10 cellular contexts compared by ENCODE assay signal in genomic region chr20:54132612-54133433, GRCh38. TPM values are rescaled to one million over a fixed set of nuclear protein-coding genes. Genes with fewer than 3 reads are reported as not detected.
DNase-seq lines count a peak whose midpoint lies in the region; ATAC-seq and TF ChIP-seq lines count a peak whose summit lies in the region.
"Had no signal": no experiment of that assay in that cellular context is flagged by ENCODE, and none has a peak within 500 bp of the region (broad histone marks: within the 10 kb centered on the region; RNA-seq: fewer than 3 reads in every experiment).

No MANE protein-coding gene starts in this region.

- peaks cover 31% of the 10 kb centered on the region for H3K27me3 ChIP-seq in left ventricle myocardium inferior (ENCODE audit: low read depth)
- H3K27me3 ChIP-seq: tibial nerve had no signal

- no peak overlapping the region for H3K27ac ChIP-seq in left ventricle myocardium inferior (replicated peaks)

- ATAC-seq in Right ventricle myocardium superior (ENCODE audit: poor library complexity) (peak; percentile 92), HG03342 (IDR thresholded peaks at IDR 0.05; ENCODE audit: unreplicated experiment) (no peak)

- H3K9me3 ChIP-seq in left ventricle myocardium inferior (replicated peaks), result peaks cover 13% of the 10 kb centered on the region

- no peak overlapping the region for H3K4me3 ChIP-seq in left ventricle myocardium inferior
- H3K4me3 ChIP-seq: tibial nerve had no signal

- no peaks in the 10 kb centered on the region for H3K4me1 ChIP-seq in left ventricle myocardium inferior

- no peak for TF ChIP-seq CTCF in left ventricle myocardium inferior (IDR thresholded peaks at IDR 0.05; ENCODE audit: borderline replicate concordance)

- intact Hi-C loops in Right ventricle myocardium superior (cut with DNase I) (no loop called here), left ventricle myocardium inferior (cut with micrococcal nuclease) (no loop called here)

- DNase-seq in Right ventricle myocardium superior (no peak), left ventricle myocardium inferior (no peak), T1000 (lab: John Stamatoyannopoulos, UW) (peak; percentile 81), iPS-NIHi7 (ENCODE audit: extremely low spot score) (peak; percentile 41), occipital lobe (lab: John Stamatoyannopoulos, UW) (no peak), GM19240 (ENCODE audit: insufficient read length, low spot score) (no peak), NCI-H1694 treated with DMSO at 0.1 percent for 48 hours (lab: John Stamatoyannopoulos, UW) (no peak)
- DNase-seq: DND-41 had no signal

- no peaks in the 10 kb centered on the region for H3K36me3 ChIP-seq in left ventricle myocardium inferior
- H3K36me3 ChIP-seq: tibial nerve had no signal

RNA-seq across cellular contexts. Expression of gene CYP24A1, which starts 41.0 kb away (rescaled TPM):
- not detected for total RNA-seq in Right ventricle myocardium superior
- total RNA-seq in left ventricle myocardium inferior, result not detected
- total RNA-seq in occipital lobe, result not detected
- total RNA-seq: tibial nerve had no signal

Comparison
In these comparisons a context has a peak if more than half of its experiments do, and no peak if none do; other contexts are left out.
1. DNase-seq: peak in T1000 (single experiment) and iPS-NIHi7 (single experiment); none in Right ventricle myocardium superior (single experiment), left ventricle myocardium inferior (single experiment), occipital lobe (single experiment), GM19240 (single experiment) and NCI-H1694 treated with DMSO at 0.1 percent for 48 hours (single experiment).